In the genomic region with DNA sequence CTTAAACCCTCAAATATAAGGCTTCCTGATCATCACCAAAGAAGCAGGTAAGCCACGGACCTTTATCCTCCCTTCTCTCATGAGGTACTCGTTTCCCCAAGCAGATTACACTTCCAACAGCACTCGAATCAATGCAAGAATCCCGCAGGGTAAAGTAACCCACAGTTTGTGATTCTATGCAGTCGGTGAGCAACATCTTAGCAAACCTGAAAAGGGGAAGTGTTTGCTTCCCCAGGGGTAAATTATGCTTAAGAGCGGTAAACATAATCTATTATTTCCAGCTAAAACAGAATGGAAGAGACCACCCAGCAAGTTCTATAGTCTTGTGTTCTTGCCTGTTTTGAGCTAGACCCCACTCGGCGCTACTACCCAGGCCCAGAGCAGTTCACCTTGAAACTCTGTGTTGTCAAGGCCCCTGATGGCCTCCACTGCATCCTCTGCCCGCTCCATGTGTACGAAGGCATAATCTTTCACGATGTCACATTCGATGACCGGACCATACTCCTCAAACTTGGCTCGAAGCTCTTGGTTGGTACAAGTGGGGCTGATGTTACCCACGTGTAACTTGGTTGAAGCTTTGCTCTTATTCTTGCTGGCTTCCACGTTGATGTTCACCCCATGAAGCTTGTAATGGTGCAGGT, we compare ENCODE assay signal across 8 cellular contexts. TPM values are rescaled to one million over a fixed set of nuclear protein-coding genes. Genes with fewer than 3 reads are reported as not detected.
DNase-seq lines count a peak whose midpoint lies in the region; ATAC-seq and TF ChIP-seq lines count a peak whose summit lies in the region.

No MANE protein-coding gene starts in this region.

- no peaks in the 10 kb centered on the region for H3K27me3 Mint-ChIP-seq in activated CD4-positive, alpha-beta T cell treated with anti-CD3 and anti-CD28 coated beads, Interleukin-2, amount 10 ng/mL, durations not matched to agents 24 days and 14 days
- no peaks in the 10 kb centered on the region for H3K27me3 Mint-ChIP-seq in T-cell

- no peak for TF ChIP-seq CTCF in fibroblast of the aortic adventitia (IDR thresholded peaks at IDR 0.05; ENCODE audit: insufficient read depth, low read length)

- no peak for ATAC-seq in T-cell (replicated peaks in 1 of 4)
- no peak for ATAC-seq in stimulated activated effector memory CD8-positive, alpha-beta T cell treated with anti-CD3 and anti-CD28 coated beads, Interleukin-12 subunit alpha, Interleukin-12 subunit beta, amount 100 ng/mL, for 72 hours
- ATAC-seq in HG03139 (IDR thresholded peaks at IDR 0.05; ENCODE audit: unreplicated experiment) = no peak

- H3K36me3 Mint-ChIP-seq in activated CD4-positive, alpha-beta T cell treated with anti-CD3 and anti-CD28 coated beads, Interleukin-2, amount 10 ng/mL, durations not matched to agents 24 days and 14 days (ENCODE audit: low read depth) = peaks cover 16% of the 10 kb centered on the region
- H3K36me3 Mint-ChIP-seq in T-cell = no peaks in the 10 kb centered on the region
- peaks cover 48% of the 10 kb centered on the region for H3K36me3 Mint-ChIP-seq in stimulated activated effector memory CD8-positive, alpha-beta T cell treated with anti-CD3 and anti-CD28 coated beads, Interleukin-12 subunit alpha, Interleukin-12 subunit beta, amount 100 ng/mL, for 72 hours

- DNase-seq in activated CD4-positive, alpha-beta T cell treated with anti-CD3 and anti-CD28 coated beads, Interleukin-2, amount 10 ng/mL, durations not matched to agents 24 days and 14 days = no peak
- no peak for DNase-seq in activated CD4-positive, alpha-beta T cell treated with anti-CD3 and anti-CD28 coated beads for 1 hour
- no peak for DNase-seq in T-cell
- DNase-seq in fibroblast of the aortic adventitia (ENCODE audit: low read depth) = no peak
- DNase-seq in stimulated activated effector memory CD8-positive, alpha-beta T cell treated with anti-CD3 and anti-CD28 coated beads, Interleukin-12 subunit alpha, Interleukin-12 subunit beta, amount 100 ng/mL, for 72 hours (ENCODE audit: low spot score in 2 of 2) = no peak
- no peak for DNase-seq in NCI-H748 treated with DMSO at 0.1 percent for 48 hours (lab: John Stamatoyannopoulos, UW)
- no peak for DNase-seq in stimulated activated CD4-positive, alpha-beta T cell treated with anti-CD3 and anti-CD28 coated beads, Interleukin-2, amount 100 ng/mL, for 48 hours

- POLR2A ChIA-PET in T-cell (lab: Charles Lee) = interaction anchor here in 1 of 2 donors (1.1 to 2.6 kb wide), 4 partner anchors 31 to 60 kb away, joined by 4 to 26 read pairs (median 24); a partner anchor contains a TSS

- H3K27ac Mint-ChIP-seq in activated CD4-positive, alpha-beta T cell treated with anti-CD3 and anti-CD28 coated beads, Interleukin-2, amount 10 ng/mL, durations not matched to agents 24 days and 14 days = peak overlapping the region; percentile 99
- peak overlapping the region; percentile 98 for H3K27ac Mint-ChIP-seq in T-cell
- H3K27ac Mint-ChIP-seq in stimulated activated effector memory CD8-positive, alpha-beta T cell treated with anti-CD3 and anti-CD28 coated beads, Interleukin-12 subunit alpha, Interleukin-12 subunit beta, amount 100 ng/mL, for 72 hours = peak overlapping the region; percentile 99

- peak overlapping the region; percentile 82 for H3K4me3 ChIP-seq in fibroblast of the aortic adventitia (ENCODE audit: low read depth, low read length)

- peak overlapping the region; percentile 96 for H3K4me3 Mint-ChIP-seq in activated CD4-positive, alpha-beta T cell treated with anti-CD3 and anti-CD28 coated beads, Interleukin-2, amount 10 ng/mL, durations not matched to agents 24 days and 14 days
- H3K4me3 Mint-ChIP-seq in T-cell = peak overlapping the region; percentile 90 to 96 (median 94)
- H3K4me3 Mint-ChIP-seq in stimulated activated effector memory CD8-positive, alpha-beta T cell treated with anti-CD3 and anti-CD28 coated beads, Interleukin-12 subunit alpha, Interleukin-12 subunit beta, amount 100 ng/mL, for 72 hours = peak overlapping the region; percentile 90

- CTCF ChIA-PET in T-cell (lab: Charles Lee) = interaction anchor here in 1 of 2 donors (1.1 to 2.7 kb wide), 5 partner anchors 23 to 269 kb away, joined by 3 to 27 read pairs (median 5); a partner anchor contains a TSS

- H3K9me3 Mint-ChIP-seq in activated CD4-positive, alpha-beta T cell treated with anti-CD3 and anti-CD28 coated beads, Interleukin-2, amount 10 ng/mL, durations not matched to agents 24 days and 14 days = no peaks in the 10 kb centered on the region
- no peaks in the 10 kb centered on the region for H3K9me3 Mint-ChIP-seq in T-cell
- H3K9me3 Mint-ChIP-seq in stimulated activated effector memory CD8-positive, alpha-beta T cell treated with anti-CD3 and anti-CD28 coated beads, Interleukin-12 subunit alpha, Interleukin-12 subunit beta, amount 100 ng/mL, for 72 hours = no peaks in the 10 kb centered on the region

- peaks cover 34% of the 10 kb centered on the region for H3K4me1 Mint-ChIP-seq in activated CD4-positive, alpha-beta T cell treated with anti-CD3 and anti-CD28 coated beads, Interleukin-2, amount 10 ng/mL, durations not matched to agents 24 days and 14 days
- H3K4me1 Mint-ChIP-seq in T-cell = peaks cover 44 to 48% (median 46%) of the 10 kb centered on the region in 3 donors
- peaks cover 37% of the 10 kb centered on the region for H3K4me1 Mint-ChIP-seq in stimulated activated effector memory CD8-positive, alpha-beta T cell treated with anti-CD3 and anti-CD28 coated beads, Interleukin-12 subunit alpha, Interleukin-12 subunit beta, amount 100 ng/mL, for 72 hours

- intact Hi-C loops in activated CD4-positive, alpha-beta T cell treated with anti-CD3 and anti-CD28 coated beads, Interleukin-2, amount 10 ng/mL, durations not matched to agents 24 days and 14 days (cut with micrococcal nuclease) = no loop called here

RNA-seq across cellular contexts. Expression of a gene that starts 1.3 kb away (rescaled TPM):
- total RNA-seq in activated CD4-positive, alpha-beta T cell treated with anti-CD3 and anti-CD28 coated beads, Interleukin-2, amount 10 ng/mL, durations not matched to agents 24 days and 14 days = 15.6 and 16.0 TPM in 2 replicates
- total RNA-seq in T-cell (10 to 100 TPM in 4 of 5 donors, 1 to 10 TPM in 1; 9.1 to 26.2 (median 20.2) TPM), fibroblast of the aortic adventitia (ENCODE audit: low replicate concordance) (7.5 and 23.9 TPM in 2 replicates)

RNA-seq across cellular contexts. Expression of a gene that starts 37.9 kb away (rescaled TPM):
- total RNA-seq in activated CD4-positive, alpha-beta T cell treated with anti-CD3 and anti-CD28 coated beads, Interleukin-2, amount 10 ng/mL, durations not matched to agents 24 days and 14 days = 109 and 133 TPM in 2 replicates
- total RNA-seq in T-cell (100 to 1,000 TPM; 163 to 233 (median 181) TPM), fibroblast of the aortic adventitia (ENCODE audit: low replicate concordance) (34.5 and 73.8 TPM in 2 replicates)

RNA-seq across cellular contexts. Expression of a gene that starts 52.6 kb away (rescaled TPM):
- 0.88 and 1.6 TPM in 2 replicates for total RNA-seq in activated CD4-positive, alpha-beta T cell treated with anti-CD3 and anti-CD28 coated beads, Interleukin-2, amount 10 ng/mL, durations not matched to agents 24 days and 14 days
- total RNA-seq in T-cell (1 to 10 TPM in 1 of 5 donors, under 1 TPM in 3, not detected in 1; 0.13 to 1.1 (median 0.60) TPM), fibroblast of the aortic adventitia (ENCODE audit: low replicate concordance) (0.27 and 4.9 TPM in 2 replicates)

RNA-seq across cellular contexts. Expression of a gene that starts 60.0 kb away (rescaled TPM):
- total RNA-seq in activated CD4-positive, alpha-beta T cell treated with anti-CD3 and anti-CD28 coated beads, Interleukin-2, amount 10 ng/mL, durations not matched to agents 24 days and 14 days = 209 and 214 TPM in 2 replicates
- total RNA-seq in T-cell (100 to 1,000 TPM; 176 to 382 (median 191) TPM), fibroblast of the aortic adventitia (ENCODE audit: low replicate concordance) (11.4 and 26.9 TPM in 2 replicates)
